ENCODE assay signal across 25 cellular contexts in genomic region chr18:28110924-28111323, GRCh38.
DNase-seq lines count a peak whose midpoint lies in the region; ATAC-seq, FAIRE-seq and TF ChIP-seq lines count a peak whose summit lies in the region.
"Had no signal": no experiment of that assay in that cellular context is flagged by ENCODE, and none has a peak within 500 bp of the region (broad histone marks: within the 10 kb centered on the region; RNA-seq: fewer than 3 reads in every experiment).

No MANE protein-coding gene starts in this region.

- H3K27ac ChIP-seq in A549 (peak overlapping the region; percentile 76 to 86), HUES6 (ENCODE audit: low read depth, low read length) (no peak overlapping the region), endodermal cell (ENCODE audit: low read depth, low read length) (peak overlapping the region; percentile 27)
- H3K27ac ChIP-seq: BLaER1, epithelial cell of prostate, Peyer's patch, psoas muscle, skin epidermis, WERI-Rb-1 had no signal

- H3K36me3 Mint-ChIP-seq in endodermal cell (ENCODE audit: low read depth) (peaks cover 22% of the 10 kb centered on the region), nephron progenitor cell (ENCODE audit: low read depth) (peaks cover 13% of the 10 kb centered on the region), type B pancreatic cell (no peaks in the 10 kb centered on the region)
- H3K36me3 Mint-ChIP-seq: activated naive CD4-positive, alpha-beta T cell treated with anti-CD3 and anti-CD28 coated beads, Interleukin-2, amount 50 U/mL, for 72 hours had no signal

- no peak overlapping the region for H3K4me2 ChIP-seq in A549
- H3K4me2 ChIP-seq: BLaER1 had no signal

- H3K36me3 ChIP-seq in HUES6 (ENCODE audit: control insufficient read depth, insufficient read depth, low read length) (no peaks in the 10 kb centered on the region), endodermal cell (ENCODE audit: control insufficient read depth, insufficient read depth, low read length) (peaks cover 57% of the 10 kb centered on the region)
- H3K36me3 ChIP-seq: BLaER1, Peyer's patch, WERI-Rb-1 had no signal

- ATAC-seq in A549, result no peak
- ATAC-seq: activated naive CD4-positive, alpha-beta T cell treated with anti-CD3 and anti-CD28 coated beads, Interleukin-2, amount 50 U/mL, for 72 hours; psoas muscle had no signal

- WGBS in A549 (ENCODE audit: missing lambda C conversion rate), result 86% methylated on average over 9 of the region's 9 CpGs
- 84 to 85% methylated on average over 7 to 9 of the region's 9 CpGs for WGBS in endodermal cell (ENCODE audit: insufficient coverage in 1 of 2, insufficient read length in 1 of 2), 2 experiments

- H3K9ac ChIP-seq in HUES6 (ENCODE audit: low read length) (peak overlapping the region; percentile 0), endodermal cell (ENCODE audit: extremely low read depth, low read length, poor library complexity, severe bottlenecking) (no peak overlapping the region)
- H3K9ac ChIP-seq: BLaER1 had no signal

- H3K4me3 ChIP-seq in A549, result no peak overlapping the region
- H3K4me3 ChIP-seq in HUES6 (ENCODE audit: low read depth, low read length), result no peak overlapping the region
- peak overlapping the region; percentile 60 for H3K4me3 ChIP-seq in endodermal cell (ENCODE audit: low read length)
- H3K4me3 ChIP-seq: BLaER1, Peyer's patch, psoas muscle, skin epidermis had no signal

- H3K27me3 ChIP-seq in HUES6 (ENCODE audit: control insufficient read depth, insufficient read depth, low read length), result no peaks in the 10 kb centered on the region
- no peaks in the 10 kb centered on the region for H3K27me3 ChIP-seq in endodermal cell (ENCODE audit: control insufficient read depth, insufficient read depth, low read length, poor library complexity, severe bottlenecking)
- H3K27me3 ChIP-seq: BLaER1, Peyer's patch had no signal

- TF ChIP-seq RAD21 in A549 (conservative IDR thresholded peaks at IDR 0.05 in 1 of 2, IDR thresholded peaks at IDR 0.05 in 1 of 2), result no peak

- no peak for TF ChIP-seq EP300 in A549 (IDR thresholded peaks at IDR 0.05)

- H3K27ac Mint-ChIP-seq in endodermal cell (peak overlapping the region; percentile 77), nephron progenitor cell (peak overlapping the region; percentile 83), type B pancreatic cell (no peak overlapping the region)
- H3K27ac Mint-ChIP-seq: activated CD4-positive, alpha-beta T cell treated with anti-CD3 and anti-CD28 coated beads, Interleukin-2, amount 10 ng/mL, durations not matched to agents 7 days and 5 days; activated naive CD4-positive, alpha-beta T cell treated with anti-CD3 and anti-CD28 coated beads, Interleukin-2, amount 50 U/mL, for 72 hours had no signal

- no peak for TF ChIP-seq CTCF in A549 (IDR thresholded peaks at IDR 0.05)
- TF ChIP-seq CTCF in endodermal cell (conservative IDR thresholded peaks at IDR 0.05), result no peak
- TF ChIP-seq CTCF in nephron progenitor cell (IDR thresholded peaks at IDR 0.05), result no peak
- TF ChIP-seq CTCF in type B pancreatic cell (conservative IDR thresholded peaks at IDR 0.05), result no peak

- CTCF ChIA-PET in A549 (lab: Yijun Ruan, JAX), result no interaction called here

- H3K4me1 Mint-ChIP-seq in endodermal cell, result peaks cover 86% of the 10 kb centered on the region
- peaks cover 84% of the 10 kb centered on the region for H3K4me1 Mint-ChIP-seq in nephron progenitor cell
- peaks cover 47% of the 10 kb centered on the region for H3K4me1 Mint-ChIP-seq in type B pancreatic cell (ENCODE audit: unreplicated experiment)
- H3K4me1 Mint-ChIP-seq: activated CD4-positive, alpha-beta T cell treated with anti-CD3 and anti-CD28 coated beads, Interleukin-2, amount 10 ng/mL, durations not matched to agents 7 days and 5 days had no signal

- no peak for TF ChIP-seq POLR2A in A549 (IDR thresholded peaks at IDR 0.05; ENCODE audit: low read length)

- H3K4me1 ChIP-seq in A549, result peaks cover 87% of the 10 kb centered on the region
- H3K4me1 ChIP-seq in HUES6 (ENCODE audit: control insufficient read depth, insufficient read depth, low read length), result peaks cover 73% of the 10 kb centered on the region
- H3K4me1 ChIP-seq in endodermal cell (ENCODE audit: control insufficient read depth, insufficient read depth, low read length), result peaks cover 51% of the 10 kb centered on the region
- H3K4me1 ChIP-seq: BLaER1, Peyer's patch, psoas muscle had no signal

- FAIRE-seq in A549 (lab: Jason Lieb, UNC), result no peak
- FAIRE-seq: GM18507, H1 had no signal

- no peaks in the 10 kb centered on the region for H3K9me3 Mint-ChIP-seq in endodermal cell
- H3K9me3 Mint-ChIP-seq in nephron progenitor cell, result no peaks in the 10 kb centered on the region
- H3K9me3 Mint-ChIP-seq in type B pancreatic cell, result no peaks in the 10 kb centered on the region
- H3K9me3 Mint-ChIP-seq: activated CD4-positive, alpha-beta T cell treated with anti-CD3 and anti-CD28 coated beads, Interleukin-2, amount 10 ng/mL, durations not matched to agents 7 days and 5 days; activated naive CD4-positive, alpha-beta T cell treated with anti-CD3 and anti-CD28 coated beads, Interleukin-2, amount 50 U/mL, for 72 hours had no signal

- DNase-seq in A549 (ENCODE audit: low read depth in 1 of 2, low spot score in 1 of 2), result no peak
- DNase-seq in endodermal cell, result no peak
- no peak for DNase-seq in nephron progenitor cell
- DNase-seq in stimulated activated CD4-positive, alpha-beta T cell treated with anti-CD3 and anti-CD28 coated beads, Interleukin-2, amount 100 ng/mL, for 24 hours, result no peak
- no peak for DNase-seq in GOT3 (lab: John Stamatoyannopoulos, UW)
- DNase-seq in type B pancreatic cell (ENCODE audit: extremely low spot score, unreplicated experiment), result no peak
- DNase-seq in activated effector memory CD4-positive, alpha-beta T cell treated with anti-CD3 and anti-CD28 coated beads, Interleukin-2, amount 50 U/mL, for 16 hours, result no peak
- DNase-seq: ACHN; activated CD4-positive, alpha-beta T cell treated with anti-CD3 and anti-CD28 coated beads, Interleukin-2, amount 10 ng/mL, durations not matched to agents 7 days and 5 days; activated T-cell treated with anti-CD3 and anti-CD28 coated beads, Interleukin-2, amount 50 U/mL, for 48 hours; head of caudate nucleus; MV-4-11; NCI-H1694; NCI-H526; Peyer's patch; psoas muscle; stimulated activated CD4-positive, alpha-beta T cell treated with anti-CD3 and anti-CD28 coated beads, Interleukin-1b, Interleukin-23, amount 100 ng/mL, for 48 hours; WERI-Rb-1 had no signal

- H3K9me3 ChIP-seq in A549 (no peaks in the 10 kb centered on the region), HUES6 (ENCODE audit: control insufficient read depth, insufficient read depth, low read depth, low read length) (no peaks in the 10 kb centered on the region), endodermal cell (ENCODE audit: control insufficient read depth, low read length) (no peaks in the 10 kb centered on the region)
- H3K9me3 ChIP-seq: BLaER1, Peyer's patch, psoas muscle had no signal

- H3K4me3 Mint-ChIP-seq in endodermal cell (peak overlapping the region; percentile 36), nephron progenitor cell (no peak overlapping the region), type B pancreatic cell (no peak overlapping the region)
- H3K4me3 Mint-ChIP-seq: activated CD4-positive, alpha-beta T cell treated with anti-CD3 and anti-CD28 coated beads, Interleukin-2, amount 10 ng/mL, durations not matched to agents 7 days and 5 days had no signal

- H3K27me3 Mint-ChIP-seq in endodermal cell (ENCODE audit: insufficient read depth), result no peaks in the 10 kb centered on the region
- H3K27me3 Mint-ChIP-seq in nephron progenitor cell (ENCODE audit: low read depth, poor library complexity), result no peaks in the 10 kb centered on the region
- H3K27me3 Mint-ChIP-seq in type B pancreatic cell, result no peaks in the 10 kb centered on the region
- H3K27me3 Mint-ChIP-seq: activated CD4-positive, alpha-beta T cell treated with anti-CD3 and anti-CD28 coated beads, Interleukin-2, amount 10 ng/mL, durations not matched to agents 7 days and 5 days had no signal

- POLR2A ChIA-PET in A549 (lab: Yijun Ruan, JAX), result no interaction called here

TF ChIP-seq in A549, 52 proteins besides CTCF, POLR2A, EP300 and RAD21:
- TF ChIP-seq BCL3 (IDR thresholded peaks at IDR 0.05) (no peak), RNF2 (IDR thresholded peaks at IDR 0.05; ENCODE audit: borderline replicate concordance, low read depth) (no peak), TFCP2L1 (CRISPR knock-in tag; IDR thresholded peaks at IDR 0.05) (no peak), FOSL2 (IDR thresholded peaks at IDR 0.05) (no peak), FOSL2 (CRISPR knock-in tag; IDR thresholded peaks at IDR 0.05) (no peak), MAZ (IDR thresholded peaks at IDR 0.05; ENCODE audit: borderline replicate concordance, low read depth, low read length) (no peak), ELK1 (IDR thresholded peaks at IDR 0.05; ENCODE audit: low read depth, low read length) (no peak), JUNB (IDR thresholded peaks at IDR 0.05) (no peak), GATA3 (IDR thresholded peaks at IDR 0.05; ENCODE audit: borderline replicate concordance) (no peak)
